Comparison of ENCODE assay signal across 1 cellular context in the genomic region with DNA sequence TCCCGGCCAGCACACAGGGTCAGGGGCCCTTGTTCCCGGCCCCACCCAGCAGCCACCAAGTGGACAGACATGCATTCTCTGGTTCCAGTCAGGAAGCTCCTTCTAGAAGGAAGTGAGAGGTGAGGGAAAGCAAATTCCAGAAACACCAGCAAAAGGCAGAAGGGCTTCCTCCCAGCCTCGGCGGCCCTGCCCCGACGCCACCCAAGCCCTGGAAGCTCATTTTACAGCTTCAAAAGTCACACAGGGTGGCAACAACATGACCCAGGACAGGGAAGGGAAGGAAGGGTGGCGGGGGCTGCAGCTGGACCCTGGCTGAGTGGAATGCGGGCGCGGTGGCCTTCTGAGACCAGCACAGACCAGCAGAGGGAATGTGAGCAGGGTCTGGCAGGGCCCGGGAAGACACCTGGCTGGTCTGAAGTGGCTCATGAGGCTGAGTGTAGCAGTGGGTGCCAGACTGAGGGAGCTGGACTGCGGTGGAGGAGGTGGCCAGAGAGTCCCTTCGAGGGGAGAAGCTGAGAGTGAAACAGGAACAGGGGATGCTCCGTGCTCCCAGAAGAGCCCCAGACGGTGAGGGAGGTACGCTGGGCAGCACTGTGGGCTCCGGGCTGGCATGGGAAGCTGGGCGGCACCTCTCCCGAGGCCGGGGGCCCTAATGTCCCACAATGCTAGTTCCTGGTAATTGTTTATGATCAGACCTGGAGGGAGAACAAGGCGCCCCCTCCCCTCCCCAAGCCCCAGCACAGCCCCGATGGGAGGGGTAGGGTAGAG.
TF ChIP-seq lines count a peak whose summit lies in the region.

No MANE protein-coding gene starts in this region.

TF ChIP-seq in GM12878, 131 proteins besides CTCF, POLR2A, EP300 and RAD21:
- no peak for TF ChIP-seq NR2C2 (IDR thresholded peaks at IDR 0.05; ENCODE audit: borderline replicate concordance, control insufficient read depth, insufficient read length, low read depth)
- 0 out of 2 replicates have a peak, but pooled peaks have one; percentile 17 for TF ChIP-seq POLR2AphosphoS2 (IDR thresholded peaks at IDR 0.05; ENCODE audit: low read depth, low read length)
- no peak for TF ChIP-seq TCF3 (IDR thresholded peaks at IDR 0.05; ENCODE audit: borderline replicate concordance, insufficient read depth, low read depth, low read length)
- no peak for TF ChIP-seq EED (IDR thresholded peaks at IDR 0.05; ENCODE audit: low read depth)
- TF ChIP-seq CEBPB (IDR thresholded peaks at IDR 0.05; ENCODE audit: borderline replicate concordance in 1 of 2, low read depth in 2 of 2, low read length in 2 of 2) = no peak
- TF ChIP-seq ATF3 (IDR thresholded peaks at IDR 0.05; ENCODE audit: borderline replicate concordance, extremely low read depth, low read depth, low read length) = no peak
